In the genomic region with DNA sequence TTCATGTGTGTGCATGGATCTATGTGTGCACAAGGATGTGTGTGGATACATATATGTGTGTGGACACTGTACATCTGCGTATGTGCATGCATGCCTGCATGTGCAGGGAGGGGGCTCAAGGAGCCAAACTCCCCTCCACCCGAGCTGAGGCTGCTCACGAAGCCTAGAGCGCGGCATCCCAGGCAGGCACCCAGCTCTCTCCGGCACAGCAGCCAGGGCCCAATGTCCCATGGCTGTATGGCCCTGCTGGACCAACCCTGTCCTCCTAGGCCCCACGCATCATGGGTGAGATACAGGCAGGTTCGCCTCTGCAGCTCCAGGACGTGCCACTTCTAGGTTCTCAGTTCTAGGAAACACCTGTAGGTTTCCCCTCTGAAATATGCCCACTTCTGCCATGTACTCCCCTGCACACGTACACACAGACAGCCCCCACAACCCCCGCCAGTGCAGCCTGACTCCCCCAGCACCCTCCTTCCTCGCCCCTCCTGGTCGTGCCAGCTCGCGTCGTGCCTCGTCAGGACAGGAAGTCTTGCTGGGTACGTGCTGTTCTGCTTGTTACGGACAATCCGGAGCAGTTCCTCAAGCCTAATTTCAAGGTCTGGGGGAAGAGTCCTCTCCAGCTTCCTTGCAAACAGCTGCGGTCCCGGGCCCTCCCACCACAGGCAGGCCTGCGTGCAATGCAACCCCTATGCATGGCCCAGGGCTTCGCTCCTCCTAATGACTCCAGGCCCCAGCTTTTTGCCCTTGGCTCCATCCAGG, we compare ENCODE assay signal across 14 cellular contexts.
"Had no signal": no experiment of that assay in that cellular context is flagged by ENCODE, and none has a peak within 500 bp of the region (broad histone marks: within the 10 kb centered on the region; RNA-seq: fewer than 3 reads in every experiment).

No MANE protein-coding gene starts in this region.

- ATAC-seq: activated CD4-positive, CD25-positive, alpha-beta regulatory T cell treated with anti-CD3 and anti-CD28 coated beads, Interleukin-2, amount 50 U/mL, for 24 hours; natural killer cell; stimulated activated naive CD8-positive, alpha-beta T cell treated with anti-CD3 and anti-CD28 coated beads, Interleukin-15, Interleukin-2, amounts not matched to agents 100 U/mL and 50 U/mL, for 24 hours had no signal

- H3K4me3 Mint-ChIP-seq: activated naive CD4-positive, alpha-beta T cell treated with anti-CD3 and anti-CD28 coated beads for 36 hours; natural killer cell; T-helper 2 cell treated with Interferon-gamma antibody and Interleukin-4, amounts not matched to agents 5 μg/mL and 100 μg/mL, for 36 hours had no signal

- H3K27ac Mint-ChIP-seq: activated naive CD4-positive, alpha-beta T cell treated with anti-CD3 and anti-CD28 coated beads for 36 hours; activated T-helper 2 cell treated with anti-CD3 and anti-CD28 coated beads, Interferon-gamma antibody, Interleukin-2, Interleukin-4, amounts not matched to agents 10 μg/mL and 5 μg/mL and 100 μg/mL, durations not matched to agents 14 hours and 24 hours and 36 hours; natural killer cell; T-helper 2 cell treated with Interferon-gamma antibody and Interleukin-4, amounts not matched to agents 5 μg/mL and 100 μg/mL, for 36 hours had no signal

- H3K9me3 ChIP-seq: esophagus muscularis mucosa had no signal

- H3K9me3 Mint-ChIP-seq: activated naive CD4-positive, alpha-beta T cell treated with anti-CD3 and anti-CD28 coated beads for 36 hours; activated T-helper 2 cell treated with anti-CD3 and anti-CD28 coated beads, Interferon-gamma antibody, Interleukin-2, Interleukin-4, amounts not matched to agents 10 μg/mL and 5 μg/mL and 100 μg/mL, durations not matched to agents 14 hours and 24 hours and 36 hours; natural killer cell; T-helper 2 cell treated with Interferon-gamma antibody and Interleukin-4, amounts not matched to agents 5 μg/mL and 100 μg/mL, for 36 hours had no signal

- H3K4me3 ChIP-seq: cardiac muscle cell, esophagus muscularis mucosa, skin epidermis had no signal

- H3K4me1 Mint-ChIP-seq: natural killer cell had no signal

- H3K36me3 Mint-ChIP-seq: natural killer cell had no signal

- DNase-seq: activated CD4-positive, alpha-beta T cell treated with anti-CD3 and anti-CD28 coated beads, Interleukin-2, amount 50 U/mL, for 1 hour; activated naive CD4-positive, alpha-beta T cell treated with anti-CD3 and anti-CD28 coated beads for 36 hours; kidney; mesenchymal stem cell; natural killer cell; occipital lobe; stimulated activated CD4-positive, alpha-beta T cell treated with anti-CD3 and anti-CD28 coated beads, Interleukin-4, amount 100 ng/mL, for 24 hours; stimulated activated naive CD8-positive, alpha-beta T cell treated with anti-CD3 and anti-CD28 coated beads, Interleukin-15, Interleukin-2, amounts not matched to agents 100 U/mL and 50 U/mL, for 24 hours had no signal

- H3K36me3 ChIP-seq: cardiac muscle cell, esophagus muscularis mucosa had no signal

- H3K27ac ChIP-seq: cardiac muscle cell, esophagus muscularis mucosa, skin epidermis had no signal
